8 cellular contexts compared by ENCODE assay signal in the genomic region with DNA sequence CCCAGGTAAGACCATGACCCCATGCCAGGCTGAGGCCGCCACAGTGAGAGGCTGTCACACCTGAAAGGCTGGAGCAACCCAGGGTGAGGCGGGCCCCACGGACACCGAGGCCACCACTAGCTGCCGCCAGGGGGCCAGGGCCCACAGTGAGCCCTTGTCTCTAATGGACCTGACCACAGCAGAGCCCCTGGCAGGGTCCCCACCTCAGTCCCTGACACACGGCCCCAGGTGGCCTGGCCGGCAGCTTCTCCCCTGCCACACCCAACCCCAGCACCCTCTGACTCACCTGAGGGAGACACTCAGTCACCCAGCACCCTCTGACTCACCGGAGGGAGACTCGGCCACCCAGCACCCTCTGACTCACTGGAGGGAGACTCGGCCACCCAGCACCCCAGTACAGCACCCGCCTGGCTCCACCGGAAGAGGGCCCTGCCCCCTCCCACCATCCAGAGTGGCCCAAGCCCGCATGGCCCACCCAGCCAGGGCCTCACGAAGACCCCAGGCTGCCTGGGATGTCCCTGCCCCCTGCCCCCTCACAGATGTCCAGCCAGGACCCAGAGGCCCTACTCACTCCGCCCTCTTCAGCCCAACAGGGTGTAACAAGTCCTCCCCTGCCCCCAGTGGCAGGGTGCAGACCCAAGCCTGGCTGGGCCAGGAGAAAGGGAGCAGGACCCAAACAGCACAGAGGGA. TPM values are rescaled to one million over a fixed set of nuclear protein-coding genes. Genes with fewer than 3 reads are reported as not detected.
DNase-seq lines count a peak whose midpoint lies in the region; ATAC-seq lines count a peak whose summit lies in the region.

No MANE protein-coding gene starts in this region.

- no peaks in the 10 kb centered on the region for H3K27me3 Mint-ChIP-seq in activated T-helper 1 cell treated with anti-CD3 and anti-CD28 coated beads, Interleukin-12 subunit alpha, Interleukin-12 subunit beta, Interleukin-2, Interleukin-4 antibody, amounts not matched to agents 30 ng/mL and 10 ng/mL and 1 ng/mL, durations not matched to agents 14 hours and 24 hours and 36 hours (ENCODE audit: insufficient read depth)
- H3K27me3 Mint-ChIP-seq in activated CD4-positive, alpha-beta memory T cell treated with anti-CD3 and anti-CD28 coated beads, Interleukin-2, amount 10 ng/mL, durations not matched to agents 7 days and 5 days, result no peaks in the 10 kb centered on the region

- CTCF ChIA-PET in activated CD4-positive, alpha-beta memory T cell treated with anti-CD3 and anti-CD28 coated beads, Interleukin-2, amount 10 ng/mL, durations not matched to agents 7 days and 5 days (lab: Charles Lee), result no interaction called here

- peak; percentile 77 for ATAC-seq in stimulated activated naive CD8-positive, alpha-beta T cell treated with anti-CD3 and anti-CD28 coated beads, Interleukin-15, Interleukin-2, amounts not matched to agents 100 U/mL and 50 U/mL, for 24 hours
- ATAC-seq in HG03097 (IDR thresholded peaks at IDR 0.05; ENCODE audit: low FRiP score, unreplicated experiment) (no peak), GM18517 (IDR thresholded peaks at IDR 0.05; ENCODE audit: unreplicated experiment) (no peak)

- H3K27ac Mint-ChIP-seq in activated T-helper 1 cell treated with anti-CD3 and anti-CD28 coated beads, Interleukin-12 subunit alpha, Interleukin-12 subunit beta, Interleukin-2, Interleukin-4 antibody, amounts not matched to agents 30 ng/mL and 10 ng/mL and 1 ng/mL, durations not matched to agents 14 hours and 24 hours and 36 hours, result no peak overlapping the region
- no peak overlapping the region for H3K27ac Mint-ChIP-seq in activated CD4-positive, alpha-beta memory T cell treated with anti-CD3 and anti-CD28 coated beads, Interleukin-2, amount 10 ng/mL, durations not matched to agents 7 days and 5 days

- H3K9me3 Mint-ChIP-seq in activated T-helper 1 cell treated with anti-CD3 and anti-CD28 coated beads, Interleukin-12 subunit alpha, Interleukin-12 subunit beta, Interleukin-2, Interleukin-4 antibody, amounts not matched to agents 30 ng/mL and 10 ng/mL and 1 ng/mL, durations not matched to agents 14 hours and 24 hours and 36 hours, result no peaks in the 10 kb centered on the region
- peaks cover 9% of the 10 kb centered on the region for H3K9me3 Mint-ChIP-seq in activated CD4-positive, alpha-beta memory T cell treated with anti-CD3 and anti-CD28 coated beads, Interleukin-2, amount 10 ng/mL, durations not matched to agents 7 days and 5 days

- peaks cover 10% of the 10 kb centered on the region for H3K36me3 Mint-ChIP-seq in activated T-helper 1 cell treated with anti-CD3 and anti-CD28 coated beads, Interleukin-12 subunit alpha, Interleukin-12 subunit beta, Interleukin-2, Interleukin-4 antibody, amounts not matched to agents 30 ng/mL and 10 ng/mL and 1 ng/mL, durations not matched to agents 14 hours and 24 hours and 36 hours (ENCODE audit: low read depth)
- peaks cover 14% of the 10 kb centered on the region for H3K36me3 Mint-ChIP-seq in activated CD4-positive, alpha-beta memory T cell treated with anti-CD3 and anti-CD28 coated beads, Interleukin-2, amount 10 ng/mL, durations not matched to agents 7 days and 5 days (ENCODE audit: low read depth)

- H3K4me3 Mint-ChIP-seq in activated T-helper 1 cell treated with anti-CD3 and anti-CD28 coated beads, Interleukin-12 subunit alpha, Interleukin-12 subunit beta, Interleukin-2, Interleukin-4 antibody, amounts not matched to agents 30 ng/mL and 10 ng/mL and 1 ng/mL, durations not matched to agents 14 hours and 24 hours and 36 hours, result no peak overlapping the region
- no peak overlapping the region for H3K4me3 Mint-ChIP-seq in activated CD4-positive, alpha-beta memory T cell treated with anti-CD3 and anti-CD28 coated beads, Interleukin-2, amount 10 ng/mL, durations not matched to agents 7 days and 5 days

- peaks cover 12% of the 10 kb centered on the region for H3K4me1 Mint-ChIP-seq in activated T-helper 1 cell treated with anti-CD3 and anti-CD28 coated beads, Interleukin-12 subunit alpha, Interleukin-12 subunit beta, Interleukin-2, Interleukin-4 antibody, amounts not matched to agents 30 ng/mL and 10 ng/mL and 1 ng/mL, durations not matched to agents 14 hours and 24 hours and 36 hours (ENCODE audit: low read depth)
- peaks cover 27% of the 10 kb centered on the region for H3K4me1 Mint-ChIP-seq in activated CD4-positive, alpha-beta memory T cell treated with anti-CD3 and anti-CD28 coated beads, Interleukin-2, amount 10 ng/mL, durations not matched to agents 7 days and 5 days

- DNase-seq in activated T-helper 1 cell treated with Interleukin-2 at 50 U/mL for 16 hours (ENCODE audit: low read depth) (peak; percentile 20), iPS-NIHi7 (ENCODE audit: extremely low spot score) (peak; percentile 59), NCI-H1048 (lab: John Stamatoyannopoulos, UW) (no peak)
- no peak for DNase-seq in activated T-helper 1 cell treated with anti-CD3 and anti-CD28 coated beads, Interleukin-12 subunit alpha, Interleukin-12 subunit beta, Interleukin-2, Interleukin-4 antibody, amounts not matched to agents 30 ng/mL and 10 ng/mL and 1 ng/mL, durations not matched to agents 14 hours and 24 hours and 36 hours (ENCODE audit: low spot score)
- DNase-seq in activated CD4-positive, alpha-beta memory T cell treated with anti-CD3 and anti-CD28 coated beads, Interleukin-2, amount 10 ng/mL, durations not matched to agents 7 days and 5 days, result peak; percentile 56
- DNase-seq in stimulated activated naive CD8-positive, alpha-beta T cell treated with anti-CD3 and anti-CD28 coated beads, Interleukin-15, Interleukin-2, amounts not matched to agents 100 U/mL and 50 U/mL, for 24 hours, result peak; percentile 69

- intact Hi-C loops in activated T-helper 1 cell treated with anti-CD3 and anti-CD28 coated beads, Interleukin-12 subunit alpha, Interleukin-12 subunit beta, Interleukin-2, Interleukin-4 antibody, amounts not matched to agents 30 ng/mL and 10 ng/mL and 1 ng/mL, durations not matched to agents 14 hours and 24 hours and 36 hours (cut with micrococcal nuclease), result no loop called here

- POLR2A ChIA-PET in activated CD4-positive, alpha-beta memory T cell treated with anti-CD3 and anti-CD28 coated beads, Interleukin-2, amount 10 ng/mL, durations not matched to agents 7 days and 5 days (lab: Charles Lee), result no interaction called here

RNA-seq across cellular contexts. Expression of a gene that starts 4.4 kb away (rescaled TPM):
- total RNA-seq in activated T-helper 1 cell treated with anti-CD3 and anti-CD28 coated beads, Interleukin-12 subunit alpha, Interleukin-12 subunit beta, Interleukin-2, Interleukin-4 antibody, amounts not matched to agents 30 ng/mL and 10 ng/mL and 1 ng/mL, durations not matched to agents 14 hours and 24 hours and 36 hours, result 66.5 and 72.2 TPM in 2 replicates
- total RNA-seq in activated CD4-positive, alpha-beta memory T cell treated with anti-CD3 and anti-CD28 coated beads, Interleukin-2, amount 10 ng/mL, durations not matched to agents 7 days and 5 days, result 10 to 100 TPM; 36.0 to 37.8 TPM

RNA-seq across cellular contexts. Expression of a gene that starts 13.5 kb away (rescaled TPM):
- total RNA-seq in activated T-helper 1 cell treated with anti-CD3 and anti-CD28 coated beads, Interleukin-12 subunit alpha, Interleukin-12 subunit beta, Interleukin-2, Interleukin-4 antibody, amounts not matched to agents 30 ng/mL and 10 ng/mL and 1 ng/mL, durations not matched to agents 14 hours and 24 hours and 36 hours, result 0.18 and 0.20 TPM in 2 replicates
- under 1 TPM; 0.18 to 0.23 TPM for total RNA-seq in activated CD4-positive, alpha-beta memory T cell treated with anti-CD3 and anti-CD28 coated beads, Interleukin-2, amount 10 ng/mL, durations not matched to agents 7 days and 5 days

RNA-seq across cellular contexts. Expression of a gene that starts 13.7 kb away (rescaled TPM):
- 0.22 and 0.34 TPM in 2 replicates for total RNA-seq in activated T-helper 1 cell treated with anti-CD3 and anti-CD28 coated beads, Interleukin-12 subunit alpha, Interleukin-12 subunit beta, Interleukin-2, Interleukin-4 antibody, amounts not matched to agents 30 ng/mL and 10 ng/mL and 1 ng/mL, durations not matched to agents 14 hours and 24 hours and 36 hours
- under 1 TPM; 0.75 to 0.78 TPM for total RNA-seq in activated CD4-positive, alpha-beta memory T cell treated with anti-CD3 and anti-CD28 coated beads, Interleukin-2, amount 10 ng/mL, durations not matched to agents 7 days and 5 days

RNA-seq across cellular contexts. Expression of a gene that starts 20.2 kb away (rescaled TPM):
- total RNA-seq in activated T-helper 1 cell treated with anti-CD3 and anti-CD28 coated beads, Interleukin-12 subunit alpha, Interleukin-12 subunit beta, Interleukin-2, Interleukin-4 antibody, amounts not matched to agents 30 ng/mL and 10 ng/mL and 1 ng/mL, durations not matched to agents 14 hours and 24 hours and 36 hours, result 13.6 and 14.6 TPM in 2 replicates
- 10 to 100 TPM; 19.8 to 21.9 TPM for total RNA-seq in activated CD4-positive, alpha-beta memory T cell treated with anti-CD3 and anti-CD28 coated beads, Interleukin-2, amount 10 ng/mL, durations not matched to agents 7 days and 5 days

RNA-seq across cellular contexts. Expression of a gene that starts 20.4 kb away (rescaled TPM):
- total RNA-seq in activated T-helper 1 cell treated with anti-CD3 and anti-CD28 coated beads, Interleukin-12 subunit alpha, Interleukin-12 subunit beta, Interleukin-2, Interleukin-4 antibody, amounts not matched to agents 30 ng/mL and 10 ng/mL and 1 ng/mL, durations not matched to agents 14 hours and 24 hours and 36 hours, result 144 and 147 TPM in 2 replicates
- 100 to 1,000 TPM; 109 to 111 TPM for total RNA-seq in activated CD4-positive, alpha-beta memory T cell treated with anti-CD3 and anti-CD28 coated beads, Interleukin-2, amount 10 ng/mL, durations not matched to agents 7 days and 5 days

Comparison
In these comparisons a context has a peak if more than half of its experiments do, and no peak if none do; other contexts are left out.
1. DNase-seq: peak in activated T-helper 1 cell treated with Interleukin-2 at 50 U/mL for 16 hours (single experiment), activated CD4-positive, alpha-beta memory T cell treated with anti-CD3 and anti-CD28 coated beads, Interleukin-2, amount 10 ng/mL, durations not matched to agents 7 days and 5 days (single experiment), iPS-NIHi7 (single experiment) and stimulated activated naive CD8-positive, alpha-beta T cell treated with anti-CD3 and anti-CD28 coated beads, Interleukin-15, Interleukin-2, amounts not matched to agents 100 U/mL and 50 U/mL, for 24 hours (single experiment); none in activated T-helper 1 cell treated with anti-CD3 and anti-CD28 coated beads, Interleukin-12 subunit alpha, Interleukin-12 subunit beta, Interleukin-2, Interleukin-4 antibody, amounts not matched to agents 30 ng/mL and 10 ng/mL and 1 ng/mL, durations not matched to agents 14 hours and 24 hours and 36 hours (single experiment) and NCI-H1048 (single experiment).